Comparison of ENCODE assay signal across 10 cellular contexts in the genomic region with DNA sequence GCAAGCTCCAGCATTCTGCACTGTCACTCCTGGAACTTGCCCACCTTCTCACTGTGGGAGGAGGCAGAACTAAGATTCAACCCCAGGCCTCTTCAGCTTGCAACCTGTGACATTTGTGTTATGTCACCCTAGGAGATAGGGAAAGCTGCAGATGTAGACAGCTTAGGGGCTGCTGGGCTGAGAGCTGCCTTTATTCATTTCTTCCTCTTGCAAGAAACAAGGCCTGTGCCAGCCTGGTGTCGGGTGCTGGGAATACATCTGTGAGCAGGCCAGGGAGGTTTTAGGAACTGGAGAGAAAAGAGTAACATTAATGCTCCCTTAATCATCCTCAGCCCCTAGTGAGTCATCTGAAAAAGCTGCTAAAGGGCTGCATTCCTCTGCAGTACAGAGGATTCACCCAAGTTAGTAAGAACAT.
DNase-seq lines count a peak whose midpoint lies in the region; ATAC-seq and TF ChIP-seq lines count a peak whose summit lies in the region.
"Had no signal": no experiment of that assay in that cellular context is flagged by ENCODE, and none has a peak within 500 bp of the region (broad histone marks: within the 10 kb centered on the region; RNA-seq: fewer than 3 reads in every experiment).

No MANE protein-coding gene starts in this region.

- TF ChIP-seq POLR2A in ovary (IDR thresholded peaks at IDR 0.05) (no peak), Peyer's patch (IDR thresholded peaks at IDR 0.05) (no peak)

- H3K36me3 ChIP-seq in BJ (ENCODE audit: control insufficient read depth, insufficient read depth, low read length) (no peaks in the 10 kb centered on the region), SJCRH30 (no peaks in the 10 kb centered on the region), ovary (no peaks in the 10 kb centered on the region), Peyer's patch (no peaks in the 10 kb centered on the region)

- in situ Hi-C loops in GM13977 (cut with MboI; ENCODE audit: low pct_unique_long_range_greater_than_20kb, low sequenced_read_pairs, unreplicated experiment) = no loop called here

- POLR2A ChIA-PET in BJ (lab: Charles Lee) = interaction anchor here (0.6 kb wide), 1 partner anchor 636 kb away, joined by 3 read pairs; no protein-coding TSS in a partner anchor

- peaks cover 10% of the 10 kb centered on the region for H3K4me1 ChIP-seq in SJCRH30
- H3K4me1 ChIP-seq in ovary (ENCODE audit: insufficient read depth) = peaks cover 14% of the 10 kb centered on the region
- peaks cover 0 to 9% (median 0%) of the 10 kb centered on the region in 4 donors for H3K4me1 ChIP-seq in Peyer's patch

- CTCF ChIA-PET in BJ (lab: Yijun Ruan, JAX) = interaction anchor here (0.9 to 1.2 kb wide), 4 partner anchors 36 to 391 kb away, joined by 4 to 5 read pairs (median 4); no protein-coding TSS in a partner anchor

- TF ChIP-seq EP300 in ovary (IDR thresholded peaks at IDR 0.05) = no peak

- 3 to 11% (median 5%) methylated on average over 1 of the region's 1 CpG for WGBS in ovary, 3 donors

- H3K4me3 ChIP-seq in BJ (ENCODE audit: low read depth, low read length) (no peak overlapping the region), SJCRH30 (no peak overlapping the region), fibroblast of pulmonary artery (replicated peaks; ENCODE audit: low read depth, low read length) (no peak overlapping the region), ovary (no peak overlapping the region), Peyer's patch (no peak overlapping the region)

- H3K27me3 ChIP-seq in BJ (ENCODE audit: control insufficient read depth, insufficient read depth, low read length) (no peaks in the 10 kb centered on the region; the same call in 1 of the 2 replicates), SJCRH30 (no peaks in the 10 kb centered on the region), ovary (no peaks in the 10 kb centered on the region), Peyer's patch (no peaks in the 10 kb centered on the region)

- TF ChIP-seq CTCF in BJ (IDR thresholded peaks at IDR 0.05; ENCODE audit: insufficient read depth, low read depth, low read length) (peak; percentile 36; the same call in 1 of the 2 replicates), fibroblast of pulmonary artery (IDR thresholded peaks at IDR 0.05; ENCODE audit: low read length, missing control alignments) (peak; percentile 11), ovary (IDR thresholded peaks at IDR 0.05) (no peak), Peyer's patch (IDR thresholded peaks at IDR 0.05) (no peak), GM13977 (IDR thresholded peaks at IDR 0.05; ENCODE audit: extremely low read depth, insufficient read depth, missing control alignments) (no peak)

- DNase-seq in BJ (ENCODE audit: low read depth) (peak; percentile 82), SJCRH30 (peak; percentile 17 to 28), fibroblast of pulmonary artery (ENCODE audit: low read depth) (peak; percentile 84), ovary (peak; percentile 28 to 62 (median 42)), Peyer's patch (no peak), NCI-H2227 (lab: John Stamatoyannopoulos, UW; ENCODE audit: unreplicated experiment) (no peak), GM13977 (ENCODE audit: low spot score) (no peak)
- DNase-seq: DND-41, naive B cell had no signal

- H3K9me3 ChIP-seq in SJCRH30 (replicated peaks) = no peaks in the 10 kb centered on the region
- H3K9me3 ChIP-seq in ovary = no peaks in the 10 kb centered on the region
- H3K9me3 ChIP-seq in Peyer's patch = no peaks in the 10 kb centered on the region

- intact Hi-C loops in ovary (cut with DNase I) = no loop called here

- ATAC-seq in GM21717 (IDR thresholded peaks at IDR 0.05; ENCODE audit: unreplicated experiment) = no peak

- H3K27ac ChIP-seq in SJCRH30 (no peak overlapping the region), ovary (no peak overlapping the region), Peyer's patch (peak overlapping the region in 1 of 4 donors; percentile 36)

Comparison
In these comparisons a context has a peak if more than half of its experiments do, and no peak if none do; other contexts are left out.
1. DNase-seq: peak in BJ (single experiment), SJCRH30 (2 of 2), fibroblast of pulmonary artery (single experiment) and ovary (5 of 5); none in Peyer's patch (0 of 3), NCI-H2227 (single experiment) and GM13977 (single experiment).
2. CTCF ChIP-seq: peak in BJ (single experiment) and fibroblast of pulmonary artery (single experiment); none in ovary (0 of 3), Peyer's patch (0 of 6) and GM13977 (single experiment).